Comparison of ENCODE assay signal across 1 cellular context in genomic region chr1:211753649-211754251, GRCh38.
TF ChIP-seq lines count a peak whose summit lies in the region.

No MANE protein-coding gene starts in this region.

TF ChIP-seq in HepG2, 621 proteins besides CTCF, POLR2A, EP300 and RAD21 (continued from another document and continues in another):
- TF ChIP-seq ATF7-NPFF (CRISPR knock-in tag; IDR thresholded peaks at IDR 0.05; ENCODE audit: low read depth) (no peak), ARID5B (CRISPR knock-in tag; IDR thresholded peaks at IDR 0.05) (peak; percentile 43; the same call in 1 of the 2 replicates), ZNF788 (CRISPR knock-in tag; IDR thresholded peaks at IDR 0.05; ENCODE audit: borderline replicate concordance) (no peak), LCORL (IDR thresholded peaks at IDR 0.05) (no peak), LCORL (CRISPR knock-in tag; IDR thresholded peaks at IDR 0.05) (no peak), ZBTB7A (CRISPR knock-in tag; IDR thresholded peaks at IDR 0.05) (no peak), RXRB (CRISPR knock-in tag; IDR thresholded peaks at IDR 0.05; ENCODE audit: borderline replicate concordance) (no peak), ZSCAN20 (CRISPR knock-in tag; IDR thresholded peaks at IDR 0.05; ENCODE audit: borderline replicate concordance) (no peak), FOXA3 (CRISPR knock-in tag; IDR thresholded peaks at IDR 0.05) (peak; percentile 22; the same call in 1 of the 2 replicates), SIX1 (CRISPR knock-in tag; IDR thresholded peaks at IDR 0.05; ENCODE audit: borderline replicate concordance) (0 out of 2 replicates have a peak, but pooled peaks have one; percentile 20), EZH2 (conservative IDR thresholded peaks at IDR 0.05; ENCODE audit: low read depth, low read length) (no peak), ZNF589 (CRISPR knock-in tag; conservative IDR thresholded peaks at IDR 0.05) (no peak), ZNF256 (CRISPR knock-in tag; conservative IDR thresholded peaks at IDR 0.05) (no peak), ZNF749 (CRISPR knock-in tag; IDR thresholded peaks at IDR 0.05; ENCODE audit: borderline replicate concordance) (no peak), ZNF616 (CRISPR knock-in tag; IDR thresholded peaks at IDR 0.05; ENCODE audit: low read depth) (no peak), ZNF776 (CRISPR knock-in tag; IDR thresholded peaks at IDR 0.05) (no peak), HNRNPH1 (optimal IDR thresholded peaks at IDR 0.05; ENCODE audit: low read depth, low read length) (no peak), POLR2AphosphoS2 (IDR thresholded peaks at IDR 0.05; ENCODE audit: low read depth, low read length) (no peak), CBX5 (CRISPR knock-in tag; IDR thresholded peaks at IDR 0.05; ENCODE audit: borderline replicate concordance) (no peak), MYNN (CRISPR knock-in tag; IDR thresholded peaks at IDR 0.05; ENCODE audit: low read depth) (no peak), RFX3 (CRISPR knock-in tag; IDR thresholded peaks at IDR 0.05) (no peak), ATM (IDR thresholded peaks at IDR 0.05; ENCODE audit: borderline replicate concordance) (no peak), ZNF343 (CRISPR knock-in tag; IDR thresholded peaks at IDR 0.05) (no peak), BCL6 (CRISPR knock-in tag; IDR thresholded peaks at IDR 0.05) (0 out of 2 replicates have a peak, but pooled peaks have one; percentile 20), ZMYM2 (CRISPR knock-in tag; IDR thresholded peaks at IDR 0.05) (no peak), ATAD3A (CRISPR knock-in tag; IDR thresholded peaks at IDR 0.05) (no peak), RCOR2 (CRISPR knock-in tag; IDR thresholded peaks at IDR 0.05) (0 out of 2 replicates have a peak, but pooled peaks have one; percentile 32), ZBTB38 (CRISPR knock-in tag; IDR thresholded peaks at IDR 0.05) (no peak), NFYC (CRISPR knock-in tag; IDR thresholded peaks at IDR 0.05) (no peak), CENPX (CRISPR knock-in tag; IDR thresholded peaks at IDR 0.05) (no peak), YEATS2 (CRISPR knock-in tag; IDR thresholded peaks at IDR 0.05; ENCODE audit: borderline replicate concordance) (no peak), CERS6 (CRISPR knock-in tag; IDR thresholded peaks at IDR 0.05) (no peak), REPIN1 (CRISPR knock-in tag; IDR thresholded peaks at IDR 0.05; ENCODE audit: borderline replicate concordance, low read depth) (no peak), MATR3 (CRISPR knock-in tag; IDR thresholded peaks at IDR 0.05) (no peak), ZNF331 (CRISPR knock-in tag; IDR thresholded peaks at IDR 0.05) (no peak), ZSCAN31 (CRISPR knock-in tag; IDR thresholded peaks at IDR 0.05; ENCODE audit: low read depth) (no peak), ZNF605 (CRISPR knock-in tag; IDR thresholded peaks at IDR 0.05) (no peak), HOXD1 (CRISPR knock-in tag; IDR thresholded peaks at IDR 0.05) (no peak), NRL (CRISPR knock-in tag; IDR thresholded peaks at IDR 0.05; ENCODE audit: borderline replicate concordance) (no peak), RBM39 (IDR thresholded peaks at IDR 0.05; ENCODE audit: low read depth, low read length, poor library complexity, severe bottlenecking) (no peak), ZNF709 (CRISPR knock-in tag; IDR thresholded peaks at IDR 0.05) (no peak), NR2F6 (IDR thresholded peaks at IDR 0.05) (peak; percentile 49; the same call in 1 of the 2 replicates), NR2F6 (CRISPR knock-in tag; IDR thresholded peaks at IDR 0.05) (0 out of 2 replicates have a peak, but pooled peaks have one; percentile 29)
- TF ChIP-seq, protein P1, sequence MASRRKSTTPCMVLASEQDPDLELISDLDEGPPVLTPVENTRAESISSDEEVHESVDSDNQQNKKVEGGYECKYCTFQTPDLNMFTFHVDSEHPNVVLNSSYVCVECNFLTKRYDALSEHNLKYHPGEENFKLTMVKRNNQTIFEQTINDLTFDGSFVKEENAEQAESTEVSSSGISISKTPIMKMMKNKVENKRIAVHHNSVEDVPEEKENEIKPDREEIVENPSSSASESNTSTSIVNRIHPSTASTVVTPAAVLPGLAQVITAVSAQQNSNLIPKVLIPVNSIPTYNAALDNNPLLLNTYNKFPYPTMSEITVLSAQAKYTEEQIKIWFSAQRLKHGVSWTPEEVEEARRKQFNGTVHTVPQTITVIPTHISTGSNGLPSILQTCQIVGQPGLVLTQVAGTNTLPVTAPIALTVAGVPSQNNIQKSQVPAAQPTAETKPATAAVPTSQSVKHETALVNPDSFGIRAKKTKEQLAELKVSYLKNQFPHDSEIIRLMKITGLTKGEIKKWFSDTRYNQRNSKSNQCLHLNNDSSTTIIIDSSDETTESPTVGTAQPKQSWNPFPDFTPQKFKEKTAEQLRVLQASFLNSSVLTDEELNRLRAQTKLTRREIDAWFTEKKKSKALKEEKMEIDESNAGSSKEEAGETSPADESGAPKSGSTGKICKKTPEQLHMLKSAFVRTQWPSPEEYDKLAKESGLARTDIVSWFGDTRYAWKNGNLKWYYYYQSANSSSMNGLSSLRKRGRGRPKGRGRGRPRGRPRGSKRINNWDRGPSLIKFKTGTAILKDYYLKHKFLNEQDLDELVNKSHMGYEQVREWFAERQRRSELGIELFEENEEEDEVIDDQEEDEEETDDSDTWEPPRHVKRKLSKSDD (CRISPR knock-in tag; IDR thresholded peaks at IDR 0.05; ENCODE audit: low read depth) = no peak
- TF ChIP-seq, protein P2, sequence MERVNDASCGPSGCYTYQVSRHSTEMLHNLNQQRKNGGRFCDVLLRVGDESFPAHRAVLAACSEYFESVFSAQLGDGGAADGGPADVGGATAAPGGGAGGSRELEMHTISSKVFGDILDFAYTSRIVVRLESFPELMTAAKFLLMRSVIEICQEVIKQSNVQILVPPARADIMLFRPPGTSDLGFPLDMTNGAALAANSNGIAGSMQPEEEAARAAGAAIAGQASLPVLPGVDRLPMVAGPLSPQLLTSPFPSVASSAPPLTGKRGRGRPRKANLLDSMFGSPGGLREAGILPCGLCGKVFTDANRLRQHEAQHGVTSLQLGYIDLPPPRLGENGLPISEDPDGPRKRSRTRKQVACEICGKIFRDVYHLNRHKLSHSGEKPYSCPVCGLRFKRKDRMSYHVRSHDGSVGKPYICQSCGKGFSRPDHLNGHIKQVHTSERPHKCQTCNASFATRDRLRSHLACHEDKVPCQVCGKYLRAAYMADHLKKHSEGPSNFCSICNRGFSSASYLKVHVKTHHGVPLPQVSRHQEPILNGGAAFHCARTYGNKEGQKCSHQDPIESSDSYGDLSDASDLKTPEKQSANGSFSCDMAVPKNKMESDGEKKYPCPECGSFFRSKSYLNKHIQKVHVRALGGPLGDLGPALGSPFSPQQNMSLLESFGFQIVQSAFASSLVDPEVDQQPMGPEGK (CRISPR knock-in tag; IDR thresholded peaks at IDR 0.05) = no peak
- TF ChIP-seq, protein P3, sequence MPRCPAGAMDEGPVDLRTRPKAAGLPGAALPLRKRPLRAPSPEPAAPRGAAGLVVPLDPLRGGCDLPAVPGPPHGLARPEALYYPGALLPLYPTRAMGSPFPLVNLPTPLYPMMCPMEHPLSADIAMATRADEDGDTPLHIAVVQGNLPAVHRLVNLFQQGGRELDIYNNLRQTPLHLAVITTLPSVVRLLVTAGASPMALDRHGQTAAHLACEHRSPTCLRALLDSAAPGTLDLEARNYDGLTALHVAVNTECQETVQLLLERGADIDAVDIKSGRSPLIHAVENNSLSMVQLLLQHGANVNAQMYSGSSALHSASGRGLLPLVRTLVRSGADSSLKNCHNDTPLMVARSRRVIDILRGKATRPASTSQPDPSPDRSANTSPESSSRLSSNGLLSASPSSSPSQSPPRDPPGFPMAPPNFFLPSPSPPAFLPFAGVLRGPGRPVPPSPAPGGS (CRISPR knock-in tag; IDR thresholded peaks at IDR 0.05) = no peak
- TF ChIP-seq, protein P4, sequence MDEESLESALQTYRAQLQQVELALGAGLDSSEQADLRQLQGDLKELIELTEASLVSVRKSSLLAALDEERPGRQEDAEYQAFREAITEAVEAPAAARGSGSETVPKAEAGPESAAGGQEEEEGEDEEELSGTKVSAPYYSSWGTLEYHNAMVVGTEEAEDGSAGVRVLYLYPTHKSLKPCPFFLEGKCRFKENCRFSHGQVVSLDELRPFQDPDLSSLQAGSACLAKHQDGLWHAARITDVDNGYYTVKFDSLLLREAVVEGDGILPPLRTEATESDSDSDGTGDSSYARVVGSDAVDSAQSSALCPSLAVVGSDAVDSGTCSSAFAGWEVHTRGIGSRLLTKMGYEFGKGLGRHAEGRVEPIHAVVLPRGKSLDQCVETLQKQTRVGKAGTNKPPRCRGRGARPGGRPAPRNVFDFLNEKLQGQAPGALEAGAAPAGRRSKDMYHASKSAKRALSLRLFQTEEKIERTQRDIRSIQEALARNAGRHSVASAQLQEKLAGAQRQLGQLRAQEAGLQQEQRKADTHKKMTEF (CRISPR knock-in tag; IDR thresholded peaks at IDR 0.05) = no peak
- TF ChIP-seq, protein P5, sequence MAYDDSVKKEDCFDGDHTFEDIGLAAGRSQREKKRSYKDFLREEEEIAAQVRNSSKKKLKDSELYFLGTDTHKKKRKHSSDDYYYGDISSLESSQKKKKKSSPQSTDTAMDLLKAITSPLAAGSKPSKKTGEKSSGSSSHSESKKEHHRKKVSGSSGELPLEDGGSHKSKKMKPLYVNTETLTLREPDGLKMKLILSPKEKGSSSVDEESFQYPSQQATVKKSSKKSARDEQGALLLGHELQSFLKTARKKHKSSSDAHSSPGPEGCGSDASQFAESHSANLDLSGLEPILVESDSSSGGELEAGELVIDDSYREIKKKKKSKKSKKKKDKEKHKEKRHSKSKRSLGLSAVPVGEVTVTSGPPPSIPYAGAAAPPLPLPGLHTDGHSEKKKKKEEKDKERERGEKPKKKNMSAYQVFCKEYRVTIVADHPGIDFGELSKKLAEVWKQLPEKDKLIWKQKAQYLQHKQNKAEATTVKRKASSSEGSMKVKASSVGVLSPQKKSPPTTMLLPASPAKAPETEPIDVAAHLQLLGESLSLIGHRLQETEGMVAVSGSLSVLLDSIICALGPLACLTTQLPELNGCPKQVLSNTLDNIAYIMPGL (CRISPR knock-in tag; IDR thresholded peaks at IDR 0.05; ENCODE audit: borderline replicate concordance in 1 of 2, low read depth in 1 of 2) = no peak
- TF ChIP-seq, protein P6, sequence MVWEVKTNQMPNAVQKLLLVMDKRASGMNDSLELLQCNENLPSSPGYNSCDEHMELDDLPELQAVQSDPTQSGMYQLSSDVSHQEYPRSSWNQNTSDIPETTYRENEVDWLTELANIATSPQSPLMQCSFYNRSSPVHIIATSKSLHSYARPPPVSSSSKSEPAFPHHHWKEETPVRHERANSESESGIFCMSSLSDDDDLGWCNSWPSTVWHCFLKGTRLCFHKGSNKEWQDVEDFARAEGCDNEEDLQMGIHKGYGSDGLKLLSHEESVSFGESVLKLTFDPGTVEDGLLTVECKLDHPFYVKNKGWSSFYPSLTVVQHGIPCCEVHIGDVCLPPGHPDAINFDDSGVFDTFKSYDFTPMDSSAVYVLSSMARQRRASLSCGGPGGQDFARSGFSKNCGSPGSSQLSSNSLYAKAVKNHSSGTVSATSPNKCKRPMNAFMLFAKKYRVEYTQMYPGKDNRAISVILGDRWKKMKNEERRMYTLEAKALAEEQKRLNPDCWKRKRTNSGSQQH (CRISPR knock-in tag; IDR thresholded peaks at IDR 0.05; ENCODE audit: low read depth) = no peak
- TF ChIP-seq, protein P7, sequence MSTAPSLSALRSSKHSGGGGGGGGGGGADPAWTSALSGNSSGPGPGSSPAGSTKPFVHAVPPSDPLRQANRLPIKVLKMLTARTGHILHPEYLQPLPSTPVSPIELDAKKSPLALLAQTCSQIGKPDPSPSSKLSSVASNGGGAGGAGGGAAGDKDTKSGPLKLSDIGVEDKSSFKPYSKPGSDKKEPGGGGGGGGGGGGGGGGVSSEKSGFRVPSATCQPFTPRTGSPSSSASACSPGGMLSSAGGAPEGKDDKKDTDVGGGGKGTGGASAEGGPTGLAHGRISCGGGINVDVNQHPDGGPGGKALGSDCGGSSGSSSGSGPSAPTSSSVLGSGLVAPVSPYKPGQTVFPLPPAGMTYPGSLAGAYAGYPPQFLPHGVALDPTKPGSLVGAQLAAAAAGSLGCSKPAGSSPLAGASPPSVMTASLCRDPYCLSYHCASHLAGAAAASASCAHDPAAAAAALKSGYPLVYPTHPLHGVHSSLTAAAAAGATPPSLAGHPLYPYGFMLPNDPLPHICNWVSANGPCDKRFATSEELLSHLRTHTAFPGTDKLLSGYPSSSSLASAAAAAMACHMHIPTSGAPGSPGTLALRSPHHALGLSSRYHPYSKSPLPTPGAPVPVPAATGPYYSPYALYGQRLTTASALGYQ (CRISPR knock-in tag; IDR thresholded peaks at IDR 0.05) = no peak
